In genomic region chr20:34262488-34263288, GRCh38 we compare ENCODE assay signal across 1 cellular context.
A peak's percentile ranks its signal among the peaks of the same experiment; 100 is the strongest.
TF ChIP-seq lines count a peak whose summit lies in the region.

No MANE protein-coding gene starts in this region.

TF ChIP-seq in HepG2, 621 proteins besides CTCF, POLR2A, EP300 and RAD21 (continued from another document and continues in another):
- peak; percentile 46; the same call in 1 of the 2 replicates for TF ChIP-seq SALL1 (CRISPR knock-in tag; IDR thresholded peaks at IDR 0.05)
- TF ChIP-seq KDM5A (IDR thresholded peaks at IDR 0.05; ENCODE audit: borderline replicate concordance, low read length), result no peak
- TF ChIP-seq STAT6 (CRISPR knock-in tag; IDR thresholded peaks at IDR 0.05; ENCODE audit: borderline replicate concordance), result no peak
- 0 out of 2 replicates have a peak, but pooled peaks have one; percentile 18 for TF ChIP-seq NR2F2 (IDR thresholded peaks at IDR 0.05; ENCODE audit: borderline replicate concordance, low read depth)
- TF ChIP-seq ZNF367 (CRISPR knock-in tag; IDR thresholded peaks at IDR 0.05; ENCODE audit: borderline replicate concordance), result no peak
- TF ChIP-seq IKZF1 (IDR thresholded peaks at IDR 0.05), result no peak
- no peak for TF ChIP-seq ZNF468 (CRISPR knock-in tag; IDR thresholded peaks at IDR 0.05)
- no peak for TF ChIP-seq ZNF138 (CRISPR knock-in tag; IDR thresholded peaks at IDR 0.05; ENCODE audit: low read depth)
- no peak for TF ChIP-seq ZNF552 (CRISPR knock-in tag; IDR thresholded peaks at IDR 0.05; ENCODE audit: borderline replicate concordance)
- no peak for TF ChIP-seq SMAD3 (CRISPR knock-in tag; IDR thresholded peaks at IDR 0.05)
- TF ChIP-seq BORCS8-MEF2B (CRISPR knock-in tag; IDR thresholded peaks at IDR 0.05), result no peak; the same call in 1 of the 2 replicates
- no peak for TF ChIP-seq CBX1 (IDR thresholded peaks at IDR 0.05; ENCODE audit: low read depth)
- TF ChIP-seq HMG20A (CRISPR knock-in tag; IDR thresholded peaks at IDR 0.05; ENCODE audit: borderline replicate concordance), result no peak
- TF ChIP-seq RARG (CRISPR knock-in tag; IDR thresholded peaks at IDR 0.05; ENCODE audit: low read depth), result no peak
- TF ChIP-seq HBP1 (CRISPR knock-in tag; IDR thresholded peaks at IDR 0.05; ENCODE audit: low read depth), result no peak
- no peak for TF ChIP-seq HOXD1 (CRISPR knock-in tag; IDR thresholded peaks at IDR 0.05)
- no peak for TF ChIP-seq CENPBD1 (CRISPR knock-in tag; IDR thresholded peaks at IDR 0.05; ENCODE audit: borderline replicate concordance, low read depth)
- TF ChIP-seq FOXC1 (CRISPR knock-in tag; IDR thresholded peaks at IDR 0.05; ENCODE audit: borderline replicate concordance), result no peak
- no peak for TF ChIP-seq ZMYM2 (CRISPR knock-in tag; IDR thresholded peaks at IDR 0.05)
- no peak for TF ChIP-seq ZBTB3 (CRISPR knock-in tag; IDR thresholded peaks at IDR 0.05; ENCODE audit: borderline replicate concordance, low read depth)
- no peak for TF ChIP-seq ZSCAN5A (CRISPR knock-in tag; IDR thresholded peaks at IDR 0.05; ENCODE audit: borderline replicate concordance)
- no peak for TF ChIP-seq ZBTB44 (CRISPR knock-in tag; IDR thresholded peaks at IDR 0.05)
- no peak for TF ChIP-seq MED8 (CRISPR knock-in tag; IDR thresholded peaks at IDR 0.05; ENCODE audit: insufficient replicate concordance)
- TF ChIP-seq MTERF4 (CRISPR knock-in tag; IDR thresholded peaks at IDR 0.05), result no peak
- TF ChIP-seq MXI1 (IDR thresholded peaks at IDR 0.05; ENCODE audit: borderline replicate concordance, low read depth, low read length), result peak; percentile 19; the same call in 1 of the 3 replicates
- TF ChIP-seq MAFK (conservative IDR thresholded peaks at IDR 0.05 in 1 of 2, IDR thresholded peaks at IDR 0.05 in 1 of 2; ENCODE audit: low read length in 2 of 2), result no peak
- 0 out of 2 replicates have a peak, but pooled peaks have one; percentile 59 for TF ChIP-seq ZNF512 (CRISPR knock-in tag; IDR thresholded peaks at IDR 0.05)
- no peak for TF ChIP-seq ZNF251 (CRISPR knock-in tag; IDR thresholded peaks at IDR 0.05)
- no peak for TF ChIP-seq ZNF672 (CRISPR knock-in tag; IDR thresholded peaks at IDR 0.05)
- TF ChIP-seq ZNF543 (CRISPR knock-in tag; IDR thresholded peaks at IDR 0.05), result no peak
- no peak; the same call in 1 of the 2 replicates for TF ChIP-seq REPIN1 (CRISPR knock-in tag; IDR thresholded peaks at IDR 0.05; ENCODE audit: borderline replicate concordance, low read depth)
- TF ChIP-seq NR2C2 (CRISPR knock-in tag; IDR thresholded peaks at IDR 0.05; ENCODE audit: borderline replicate concordance), result no peak
- TF ChIP-seq ZNF674 (CRISPR knock-in tag; IDR thresholded peaks at IDR 0.05; ENCODE audit: low read depth), result no peak
- TF ChIP-seq ZNF335 (CRISPR knock-in tag; IDR thresholded peaks at IDR 0.05), result 0 out of 2 replicates have a peak, but pooled peaks have one; percentile 38
- TF ChIP-seq ZNF562 (CRISPR knock-in tag; IDR thresholded peaks at IDR 0.05; ENCODE audit: borderline replicate concordance), result no peak
- no peak for TF ChIP-seq NR0B2 (CRISPR knock-in tag; IDR thresholded peaks at IDR 0.05)
- TF ChIP-seq CSRNP2 (CRISPR knock-in tag; conservative IDR thresholded peaks at IDR 0.05; ENCODE audit: low read depth), result no peak
- peak; percentile 48; the same call in 1 of the 2 replicates for TF ChIP-seq TBX2 (CRISPR knock-in tag; IDR thresholded peaks at IDR 0.05; ENCODE audit: borderline replicate concordance)
- no peak for TF ChIP-seq ZNF816 (CRISPR knock-in tag; IDR thresholded peaks at IDR 0.05; ENCODE audit: borderline replicate concordance)
- no peak for TF ChIP-seq SCMH1 (CRISPR knock-in tag; IDR thresholded peaks at IDR 0.05; ENCODE audit: borderline replicate concordance)
- TF ChIP-seq ZNF484 (CRISPR knock-in tag; IDR thresholded peaks at IDR 0.05; ENCODE audit: borderline replicate concordance, low read depth), result no peak
- TF ChIP-seq NFYB (CRISPR knock-in tag; IDR thresholded peaks at IDR 0.05), result no peak
- no peak for TF ChIP-seq KDM5B (CRISPR knock-in tag; IDR thresholded peaks at IDR 0.05; ENCODE audit: borderline replicate concordance)
- no peak for TF ChIP-seq SMAD9 (CRISPR knock-in tag; IDR thresholded peaks at IDR 0.05)
- no peak for TF ChIP-seq SATB2 (CRISPR knock-in tag; IDR thresholded peaks at IDR 0.05)
- TF ChIP-seq POLR2AphosphoS5 (IDR thresholded peaks at IDR 0.05; ENCODE audit: low read depth, low read length), result no peak
- no peak for TF ChIP-seq PTBP1 (IDR thresholded peaks at IDR 0.05; ENCODE audit: low read depth, low read length, poor library complexity, severe bottlenecking)
- TF ChIP-seq ZBTB25 (CRISPR knock-in tag; IDR thresholded peaks at IDR 0.05), result no peak; the same call in 1 of the 2 replicates
- peak; percentile 49; the same call in 1 of the 2 replicates for TF ChIP-seq ZNF124 (CRISPR knock-in tag; IDR thresholded peaks at IDR 0.05)
- no peak; the same call in 1 of the 2 replicates for TF ChIP-seq UBTF (CRISPR knock-in tag; IDR thresholded peaks at IDR 0.05)
- TF ChIP-seq HES4 (CRISPR knock-in tag; IDR thresholded peaks at IDR 0.05; ENCODE audit: borderline replicate concordance), result no peak
- peak; percentile 57; the same call in 1 of the 2 replicates for TF ChIP-seq ARHGAP35 (CRISPR knock-in tag; IDR thresholded peaks at IDR 0.05; ENCODE audit: borderline replicate concordance)
- no peak for TF ChIP-seq RFX5 (IDR thresholded peaks at IDR 0.05; ENCODE audit: low read depth, low read length)
